9 cellular contexts compared by ENCODE assay signal in the genomic region with DNA sequence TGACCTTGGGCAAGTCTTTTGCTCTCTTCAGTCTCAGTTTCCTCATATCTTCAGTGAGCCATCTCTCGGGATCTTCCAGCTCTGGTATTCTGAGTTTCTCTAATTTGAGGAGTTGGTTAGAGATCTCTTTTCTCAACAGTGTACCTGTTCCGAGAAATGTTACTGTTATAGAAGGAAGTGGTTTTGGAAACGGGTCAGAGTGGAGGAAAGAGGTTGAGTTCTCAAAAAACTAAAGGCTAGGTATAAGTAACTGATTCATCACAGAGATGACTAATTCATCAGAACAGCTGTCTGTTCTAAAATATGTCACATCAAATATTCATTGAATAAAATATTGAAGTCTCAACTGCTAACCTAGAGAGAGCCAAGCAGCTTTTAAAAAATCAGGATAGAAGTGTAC.
A peak's percentile ranks its signal among the peaks of the same experiment; 100 is the strongest.
DNase-seq lines count a peak whose midpoint lies in the region; ATAC-seq and TF ChIP-seq lines count a peak whose summit lies in the region.
"Had no signal": no experiment of that assay in that cellular context is flagged by ENCODE, and none has a peak within 500 bp of the region (broad histone marks: within the 10 kb centered on the region; RNA-seq: fewer than 3 reads in every experiment).

No MANE protein-coding gene starts in this region.

- ATAC-seq in Right ventricle myocardium superior (ENCODE audit: poor library complexity): no peak
- ATAC-seq in HG03432 (IDR thresholded peaks at IDR 0.05; ENCODE audit: unreplicated experiment): peak; percentile 79
- ATAC-seq in activated naive CD8-positive, alpha-beta T cell treated with anti-CD3 and anti-CD28 coated beads, Interleukin-2, amount 50 U/mL, for 24 hours: peak; percentile 79
- no peak for ATAC-seq in upper lobe of right lung
- ATAC-seq: CD8-positive, alpha-beta T cell had no signal

- H3K9me3 Mint-ChIP-seq in activated naive CD8-positive, alpha-beta T cell treated with anti-CD3 and anti-CD28 coated beads, Interleukin-2, amount 50 U/mL, for 24 hours: peaks cover 4% of the 10 kb centered on the region
- H3K9me3 Mint-ChIP-seq: CD8-positive, alpha-beta T cell had no signal

- H3K36me3 Mint-ChIP-seq in activated naive CD8-positive, alpha-beta T cell treated with anti-CD3 and anti-CD28 coated beads, Interleukin-2, amount 50 U/mL, for 24 hours (ENCODE audit: low read depth): no peaks in the 10 kb centered on the region
- H3K36me3 Mint-ChIP-seq: CD8-positive, alpha-beta T cell had no signal

- intact Hi-C loops in Right ventricle myocardium superior (cut with DNase I): no loop called here
- intact Hi-C loops in upper lobe of right lung (cut with DNase I): no loop called here

- no peaks in the 10 kb centered on the region for H3K27me3 ChIP-seq in right atrium auricular region
- H3K27me3 ChIP-seq in thymus (ENCODE audit: control insufficient read depth, insufficient read depth): no peaks in the 10 kb centered on the region
- H3K27me3 ChIP-seq in upper lobe of right lung: no peaks in the 10 kb centered on the region

- H3K9me3 ChIP-seq in right atrium auricular region (no peaks in the 10 kb centered on the region), thymus (ENCODE audit: control insufficient read depth) (no peaks in the 10 kb centered on the region), upper lobe of right lung (no peaks in the 10 kb centered on the region)

- peaks cover 0 to 50% of the 10 kb centered on the region in 2 donors for H3K4me1 ChIP-seq in right atrium auricular region
- peaks cover 3% of the 10 kb centered on the region for H3K4me1 ChIP-seq in thymus (ENCODE audit: control insufficient read depth, insufficient read depth, low read length)
- peaks cover 24% of the 10 kb centered on the region for H3K4me1 ChIP-seq in upper lobe of right lung

- H3K4me3 Mint-ChIP-seq in activated naive CD8-positive, alpha-beta T cell treated with anti-CD3 and anti-CD28 coated beads, Interleukin-2, amount 50 U/mL, for 24 hours: no peak overlapping the region
- H3K4me3 Mint-ChIP-seq: CD8-positive, alpha-beta T cell had no signal

- 5% methylated on average over 3 of the region's 3 CpGs for WGBS in thymus

- H3K4me1 Mint-ChIP-seq in activated naive CD8-positive, alpha-beta T cell treated with anti-CD3 and anti-CD28 coated beads, Interleukin-2, amount 50 U/mL, for 24 hours: peaks cover 40% of the 10 kb centered on the region

- no peak for DNase-seq in right atrium auricular region (ENCODE audit: low spot score)
- DNase-seq in Right ventricle myocardium superior: no peak
- no peak for DNase-seq in activated naive CD8-positive, alpha-beta T cell treated with anti-CD3 and anti-CD28 coated beads, Interleukin-2, amount 50 U/mL, for 24 hours
- DNase-seq in GM03348 (ENCODE audit: low spot score): no peak
- no peak for DNase-seq in upper lobe of right lung
- no peak for DNase-seq in NCI-H1930 (lab: John Stamatoyannopoulos, UW)
- DNase-seq: CD8-positive, alpha-beta T cell had no signal

- H3K27me3 Mint-ChIP-seq in activated naive CD8-positive, alpha-beta T cell treated with anti-CD3 and anti-CD28 coated beads, Interleukin-2, amount 50 U/mL, for 24 hours: no peaks in the 10 kb centered on the region

- H3K36me3 ChIP-seq in right atrium auricular region: peaks cover 17% of the 10 kb centered on the region
- no peaks in the 10 kb centered on the region for H3K36me3 ChIP-seq in thymus (ENCODE audit: control insufficient read depth, insufficient read depth)
- no peaks in the 10 kb centered on the region for H3K36me3 ChIP-seq in upper lobe of right lung

- peak overlapping the region; percentile 69 to 79 for H3K27ac ChIP-seq in right atrium auricular region
- peak overlapping the region; percentile 77 for H3K27ac ChIP-seq in thymus (ENCODE audit: low read depth)
- H3K27ac ChIP-seq in upper lobe of right lung: no peak overlapping the region

- H3K4me3 ChIP-seq in right atrium auricular region (no peak overlapping the region), thymus (ENCODE audit: low read length) (no peak overlapping the region), upper lobe of right lung (no peak overlapping the region)

- TF ChIP-seq CTCF in right atrium auricular region (IDR thresholded peaks at IDR 0.05): no peak
- no peak for TF ChIP-seq CTCF in upper lobe of right lung (IDR thresholded peaks at IDR 0.05)

- H3K27ac Mint-ChIP-seq in activated naive CD8-positive, alpha-beta T cell treated with anti-CD3 and anti-CD28 coated beads, Interleukin-2, amount 50 U/mL, for 24 hours: peak overlapping the region; percentile 68
- H3K27ac Mint-ChIP-seq: CD8-positive, alpha-beta T cell had no signal

Comparison
In these comparisons a context has a peak if more than half of its experiments do, and no peak if none do; other contexts are left out.
1. ATAC-seq: peak in HG03432 (single experiment) and activated naive CD8-positive, alpha-beta T cell treated with anti-CD3 and anti-CD28 coated beads, Interleukin-2, amount 50 U/mL, for 24 hours (single experiment); none in Right ventricle myocardium superior (single experiment) and upper lobe of right lung (single experiment).